ENCODE assay signal across 29 cellular contexts in the genomic region with DNA sequence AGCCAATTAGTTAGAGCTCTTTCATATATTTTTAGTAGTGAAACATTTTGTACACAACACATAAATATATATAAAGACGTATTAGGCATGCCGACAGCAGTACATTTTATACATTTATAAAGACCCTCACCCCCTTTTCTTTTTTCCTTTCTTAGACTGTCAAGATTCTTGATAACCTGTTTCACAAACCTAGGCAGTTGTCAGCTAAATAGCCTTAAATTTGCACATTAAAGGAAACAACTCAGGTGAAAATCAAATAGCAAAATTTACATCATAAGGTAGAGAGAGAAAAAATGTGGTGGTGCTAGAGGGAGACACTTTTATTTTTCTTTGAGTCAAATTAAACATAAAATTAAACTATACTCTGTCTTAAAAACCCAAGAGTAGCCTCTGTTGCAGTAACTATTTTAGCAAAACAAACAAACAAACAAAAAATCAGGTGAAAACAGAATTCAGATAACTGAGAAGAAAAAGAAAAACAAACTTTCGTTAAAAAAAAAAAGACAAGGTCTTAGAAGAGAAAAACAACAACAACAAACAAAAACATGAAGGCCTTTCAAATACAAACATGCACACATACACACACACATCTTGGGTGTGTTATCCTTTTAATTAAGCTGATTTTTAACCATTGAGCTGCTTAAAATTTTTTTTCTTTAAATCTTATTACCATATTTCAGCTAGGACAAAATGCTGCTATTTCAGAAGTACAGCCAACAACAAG. TPM values are rescaled to one million over a fixed set of nuclear protein-coding genes. Genes with fewer than 3 reads are reported as not detected.
"Had no signal": no experiment of that assay in that cellular context is flagged by ENCODE, and none has a peak within 500 bp of the region (broad histone marks: within the 10 kb centered on the region; RNA-seq: fewer than 3 reads in every experiment).

No MANE protein-coding gene starts in this region.

- DNase-seq: activated CD4-positive, alpha-beta memory T cell treated with anti-CD3 and anti-CD28 coated beads, Interleukin-2, amount 10 ng/mL, durations not matched to agents 7 days and 5 days; activated CD4-positive, alpha-beta T cell treated with anti-CD3 and anti-CD28 coated beads for 36 hours; activated CD4-positive, alpha-beta T cell treated with anti-CD3 and anti-CD28 coated beads, Interleukin-2, amount 50 U/mL, for 1 hour; activated CD8-positive, alpha-beta memory T cell treated with anti-CD3 and anti-CD28 coated beads, Interleukin-2, amount 50 U/mL, for 4 hours; activated gamma-delta T cell treated with Interleukin-2 at 50 U/mL for 16 hours; activated naive CD4-positive, alpha-beta T cell treated with anti-CD3 and anti-CD28 coated beads, Interleukin-2, amount 10 ng/mL, durations not matched to agents 7 days and 5 days; activated naive CD8-positive, alpha-beta T cell treated with anti-CD3 and anti-CD28 coated beads for 36 hours; activated T-cell treated with anti-CD3 and anti-CD28 coated beads, Interleukin-2, amount 50 U/mL, for 72 hours; brain microvascular endothelial cell; NCI-H1048; NCI-H146; NCI-H187 treated with DMSO at 0.1 percent for 48 hours; NCI-H2081 treated with DMSO at 0.1 percent for 48 hours; NCI-H2171; NCI-H2227 treated with DMSO at 0.1 percent for 48 hours; NCI-H446 treated with DMSO at 0.1 percent for 48 hours; NCI-H524 treated with DMSO at 0.1 percent for 48 hours; NCI-H774; SIG-M5; T-helper 1 cell had no signal

- H3K36me3 Mint-ChIP-seq: activated naive CD4-positive, alpha-beta T cell treated with anti-CD3 and anti-CD28 coated beads, Interleukin-2, amount 10 ng/mL, durations not matched to agents 7 days and 5 days; activated naive CD8-positive, alpha-beta T cell treated with anti-CD3 and anti-CD28 coated beads for 36 hours had no signal

- H3K4me3 Mint-ChIP-seq: activated CD4-positive, alpha-beta memory T cell treated with anti-CD3 and anti-CD28 coated beads, Interleukin-2, amount 10 ng/mL, durations not matched to agents 7 days and 5 days; activated CD4-positive, alpha-beta T cell treated with anti-CD3 and anti-CD28 coated beads for 36 hours; activated naive CD4-positive, alpha-beta T cell treated with anti-CD3 and anti-CD28 coated beads, Interleukin-2, amount 10 ng/mL, durations not matched to agents 7 days and 5 days; activated naive CD8-positive, alpha-beta T cell treated with anti-CD3 and anti-CD28 coated beads for 36 hours; activated T-cell treated with anti-CD3 and anti-CD28 coated beads, Interleukin-2, amount 50 U/mL, for 72 hours had no signal

- H3K27ac Mint-ChIP-seq: activated CD4-positive, alpha-beta memory T cell treated with anti-CD3 and anti-CD28 coated beads, Interleukin-2, amount 10 ng/mL, durations not matched to agents 7 days and 5 days; activated CD4-positive, alpha-beta T cell treated with anti-CD3 and anti-CD28 coated beads for 36 hours; activated naive CD4-positive, alpha-beta T cell treated with anti-CD3 and anti-CD28 coated beads, Interleukin-2, amount 10 ng/mL, durations not matched to agents 7 days and 5 days; activated naive CD8-positive, alpha-beta T cell treated with anti-CD3 and anti-CD28 coated beads for 36 hours; activated T-cell treated with anti-CD3 and anti-CD28 coated beads, Interleukin-2, amount 50 U/mL, for 72 hours; activated T-helper 2 cell treated with anti-CD3 and anti-CD28 coated beads, Interferon-gamma antibody, Interleukin-2, Interleukin-4, amounts not matched to agents 10 μg/mL and 5 μg/mL and 100 μg/mL, durations not matched to agents 14 hours and 24 hours and 36 hours had no signal

- H3K9me3 Mint-ChIP-seq: activated CD4-positive, alpha-beta memory T cell treated with anti-CD3 and anti-CD28 coated beads, Interleukin-2, amount 10 ng/mL, durations not matched to agents 7 days and 5 days; activated naive CD4-positive, alpha-beta T cell treated with anti-CD3 and anti-CD28 coated beads, Interleukin-2, amount 10 ng/mL, durations not matched to agents 7 days and 5 days; activated naive CD8-positive, alpha-beta T cell treated with anti-CD3 and anti-CD28 coated beads for 36 hours; activated T-cell treated with anti-CD3 and anti-CD28 coated beads, Interleukin-2, amount 50 U/mL, for 72 hours; activated T-helper 2 cell treated with anti-CD3 and anti-CD28 coated beads, Interferon-gamma antibody, Interleukin-2, Interleukin-4, amounts not matched to agents 10 μg/mL and 5 μg/mL and 100 μg/mL, durations not matched to agents 14 hours and 24 hours and 36 hours had no signal

- H3K4me1 Mint-ChIP-seq: activated CD4-positive, alpha-beta memory T cell treated with anti-CD3 and anti-CD28 coated beads, Interleukin-2, amount 10 ng/mL, durations not matched to agents 7 days and 5 days; activated CD4-positive, alpha-beta T cell treated with anti-CD3 and anti-CD28 coated beads for 36 hours; activated naive CD4-positive, alpha-beta T cell treated with anti-CD3 and anti-CD28 coated beads, Interleukin-2, amount 10 ng/mL, durations not matched to agents 7 days and 5 days had no signal

- H3K27me3 ChIP-seq: brain microvascular endothelial cell, cardiac muscle cell had no signal

- H3K27ac ChIP-seq: brain microvascular endothelial cell, cardiac muscle cell, SK-N-MC, VCaP had no signal

- ATAC-seq: activated CD4-positive, alpha-beta T cell treated with anti-CD3 and anti-CD28 coated beads for 36 hours; activated T-cell treated with anti-CD3 and anti-CD28 coated beads, Interleukin-2, amount 50 U/mL, for 72 hours had no signal

- H3K36me3 ChIP-seq: brain microvascular endothelial cell, cardiac muscle cell had no signal

- H3K4me3 ChIP-seq: cardiac muscle cell, SK-N-MC had no signal

RNA-seq across cellular contexts. Expression of gene RNF212B, which starts 31.2 kb away (rescaled TPM):
- total RNA-seq: activated CD4-positive, alpha-beta memory T cell treated with anti-CD3 and anti-CD28 coated beads, Interleukin-2, amount 10 ng/mL, durations not matched to agents 7 days and 5 days; activated CD4-positive, alpha-beta T cell treated with anti-CD3 and anti-CD28 coated beads for 36 hours; activated naive CD8-positive, alpha-beta T cell treated with anti-CD3 and anti-CD28 coated beads for 36 hours; activated T-cell treated with anti-CD3 and anti-CD28 coated beads, Interleukin-2, amount 50 U/mL, for 72 hours; activated T-helper 2 cell treated with anti-CD3 and anti-CD28 coated beads, Interferon-gamma antibody, Interleukin-2, Interleukin-4, amounts not matched to agents 10 μg/mL and 5 μg/mL and 100 μg/mL, durations not matched to agents 14 hours and 24 hours and 36 hours; cardiac muscle cell; LHCN-M2; M059J; OCI-LY7; RPMI7951; T-helper 2 cell treated with Interferon-gamma antibody and Interleukin-4, amounts not matched to agents 100 ng/mL and 5 ng/mL, for 36 hours had no signal
- polyA plus RNA-seq: cardiac muscle cell had no signal
